ENCODE assay signal across 1 cellular context in the genomic region with DNA sequence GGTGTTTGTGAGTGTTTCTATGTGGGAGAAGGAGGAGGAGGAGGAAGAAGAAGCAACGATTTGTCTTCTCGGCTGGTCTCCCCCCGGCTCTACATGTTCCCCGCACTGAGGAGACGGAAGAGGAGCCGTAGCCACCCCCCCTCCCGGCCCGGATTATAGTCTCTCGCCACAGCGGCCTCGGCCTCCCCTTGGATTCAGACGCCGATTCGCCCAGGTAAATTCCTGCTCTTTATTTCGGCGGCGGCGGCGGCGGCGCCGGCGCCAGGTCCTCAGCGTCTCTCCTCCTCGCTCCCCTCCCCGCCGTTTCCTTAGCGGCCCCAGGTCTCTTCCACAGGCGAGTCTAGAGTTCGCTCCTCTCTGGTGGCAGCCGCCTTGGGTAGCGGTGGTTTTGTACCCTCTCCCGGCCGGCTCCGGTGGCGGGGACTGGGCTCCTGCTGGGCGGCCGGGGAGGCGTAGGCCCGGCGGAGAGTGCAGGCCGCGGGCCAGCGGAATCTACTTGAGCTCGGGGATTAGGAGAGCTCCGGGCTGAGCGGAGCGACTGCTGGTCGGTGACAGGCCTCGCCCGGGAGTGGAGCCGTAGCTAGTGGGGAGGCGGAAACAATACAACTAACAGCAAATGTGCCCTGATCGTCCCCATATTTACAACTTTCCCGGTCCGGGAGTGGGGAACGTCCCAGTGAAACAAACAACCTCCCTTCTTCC.
TF ChIP-seq lines count a peak whose summit lies in the region.

No MANE protein-coding gene starts in this region.

TF ChIP-seq in HepG2, 621 proteins besides CTCF, POLR2A, EP300 and RAD21 (continued from another document):
- TF ChIP-seq RXRA (CRISPR knock-in tag; IDR thresholded peaks at IDR 0.05) (no peak), GMEB2 (CRISPR knock-in tag; IDR thresholded peaks at IDR 0.05; ENCODE audit: low read depth) (no peak), FOXJ3 (CRISPR knock-in tag; IDR thresholded peaks at IDR 0.05; ENCODE audit: borderline replicate concordance) (no peak), POGZ (CRISPR knock-in tag; IDR thresholded peaks at IDR 0.05) (no peak), ZNF615 (CRISPR knock-in tag; IDR thresholded peaks at IDR 0.05; ENCODE audit: borderline replicate concordance) (no peak), HOXD1 (CRISPR knock-in tag; IDR thresholded peaks at IDR 0.05) (no peak), MXD4 (CRISPR knock-in tag; IDR thresholded peaks at IDR 0.05) (no peak), ZNF678 (CRISPR knock-in tag; IDR thresholded peaks at IDR 0.05) (no peak), FOXK1 (CRISPR knock-in tag; IDR thresholded peaks at IDR 0.05; ENCODE audit: borderline replicate concordance, low read depth) (0 out of 2 replicates have a peak, but pooled peaks have one; percentile 15), ZNF841 (CRISPR knock-in tag; IDR thresholded peaks at IDR 0.05; ENCODE audit: borderline replicate concordance) (no peak), SRSF4 (IDR thresholded peaks at IDR 0.05; ENCODE audit: low read depth, low read length, poor library complexity, severe bottlenecking) (no peak), EED (CRISPR knock-in tag; IDR thresholded peaks at IDR 0.05) (no peak), ZNF276 (CRISPR knock-in tag; IDR thresholded peaks at IDR 0.05; ENCODE audit: low read depth) (no peak), ZNF44 (CRISPR knock-in tag; IDR thresholded peaks at IDR 0.05) (no peak), MEIS2 (CRISPR knock-in tag; IDR thresholded peaks at IDR 0.05) (no peak; the same call in 1 of the 2 replicates), SAP130 (CRISPR knock-in tag; IDR thresholded peaks at IDR 0.05; ENCODE audit: low read depth) (no peak), JUNB (CRISPR knock-in tag; IDR thresholded peaks at IDR 0.05; ENCODE audit: borderline replicate concordance) (no peak), SNAI1 (CRISPR knock-in tag; IDR thresholded peaks at IDR 0.05; ENCODE audit: borderline replicate concordance) (no peak; the same call in 1 of the 2 replicates), ZNF720 (CRISPR knock-in tag; IDR thresholded peaks at IDR 0.05) (no peak), ZNF605 (CRISPR knock-in tag; IDR thresholded peaks at IDR 0.05) (peak; percentile 39; the same call in 1 of the 2 replicates), HMGA1 (CRISPR knock-in tag; conservative IDR thresholded peaks at IDR 0.05) (no peak), NFKBIZ (CRISPR knock-in tag; IDR thresholded peaks at IDR 0.05) (no peak), FLYWCH1 (CRISPR knock-in tag; IDR thresholded peaks at IDR 0.05) (no peak), IKZF5 (CRISPR knock-in tag; IDR thresholded peaks at IDR 0.05) (no peak)
- TF ChIP-seq, protein P1, sequence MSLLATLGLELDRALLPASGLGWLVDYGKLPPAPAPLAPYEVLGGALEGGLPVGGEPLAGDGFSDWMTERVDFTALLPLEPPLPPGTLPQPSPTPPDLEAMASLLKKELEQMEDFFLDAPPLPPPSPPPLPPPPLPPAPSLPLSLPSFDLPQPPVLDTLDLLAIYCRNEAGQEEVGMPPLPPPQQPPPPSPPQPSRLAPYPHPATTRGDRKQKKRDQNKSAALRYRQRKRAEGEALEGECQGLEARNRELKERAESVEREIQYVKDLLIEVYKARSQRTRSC (CRISPR knock-in tag; IDR thresholded peaks at IDR 0.05; ENCODE audit: low read depth) = no peak
- TF ChIP-seq, protein P2, sequence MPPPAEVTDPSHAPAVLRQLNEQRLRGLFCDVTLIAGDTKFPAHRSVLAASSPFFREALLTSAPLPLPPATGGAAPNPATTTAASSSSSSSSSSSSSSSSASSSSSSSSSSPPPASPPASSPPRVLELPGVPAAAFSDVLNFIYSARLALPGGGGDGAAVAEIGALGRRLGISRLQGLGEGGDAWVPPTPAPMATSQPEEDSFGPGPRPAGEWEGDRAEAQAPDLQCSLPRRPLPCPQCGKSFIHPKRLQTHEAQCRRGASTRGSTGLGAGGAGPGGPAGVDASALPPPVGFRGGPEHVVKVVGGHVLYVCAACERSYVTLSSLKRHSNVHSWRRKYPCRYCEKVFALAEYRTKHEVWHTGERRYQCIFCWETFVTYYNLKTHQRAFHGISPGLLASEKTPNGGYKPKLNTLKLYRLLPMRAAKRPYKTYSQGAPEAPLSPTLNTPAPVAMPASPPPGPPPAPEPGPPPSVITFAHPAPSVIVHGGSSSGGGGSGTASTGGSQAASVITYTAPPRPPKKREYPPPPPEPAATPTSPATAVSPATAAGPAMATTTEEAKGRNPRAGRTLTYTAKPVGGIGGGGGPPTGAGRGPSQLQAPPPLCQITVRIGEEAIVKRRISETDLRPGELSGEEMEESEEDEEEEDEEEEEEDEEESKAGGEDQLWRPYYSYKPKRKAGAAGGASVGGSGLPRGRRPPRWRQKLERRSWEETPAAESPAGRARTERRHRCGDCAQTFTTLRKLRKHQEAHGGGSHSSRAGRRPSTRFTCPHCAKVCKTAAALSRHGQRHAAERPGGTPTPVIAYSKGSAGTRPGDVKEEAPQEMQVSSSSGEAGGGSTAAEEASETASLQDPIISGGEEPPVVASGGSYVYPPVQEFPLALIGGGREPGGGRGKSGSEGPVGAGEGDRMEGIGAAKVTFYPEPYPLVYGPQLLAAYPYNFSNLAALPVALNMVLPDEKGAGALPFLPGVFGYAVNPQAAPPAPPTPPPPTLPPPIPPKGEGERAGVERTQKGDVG (CRISPR knock-in tag; IDR thresholded peaks at IDR 0.05; ENCODE audit: borderline replicate concordance) = no peak
- TF ChIP-seq, protein P3, sequence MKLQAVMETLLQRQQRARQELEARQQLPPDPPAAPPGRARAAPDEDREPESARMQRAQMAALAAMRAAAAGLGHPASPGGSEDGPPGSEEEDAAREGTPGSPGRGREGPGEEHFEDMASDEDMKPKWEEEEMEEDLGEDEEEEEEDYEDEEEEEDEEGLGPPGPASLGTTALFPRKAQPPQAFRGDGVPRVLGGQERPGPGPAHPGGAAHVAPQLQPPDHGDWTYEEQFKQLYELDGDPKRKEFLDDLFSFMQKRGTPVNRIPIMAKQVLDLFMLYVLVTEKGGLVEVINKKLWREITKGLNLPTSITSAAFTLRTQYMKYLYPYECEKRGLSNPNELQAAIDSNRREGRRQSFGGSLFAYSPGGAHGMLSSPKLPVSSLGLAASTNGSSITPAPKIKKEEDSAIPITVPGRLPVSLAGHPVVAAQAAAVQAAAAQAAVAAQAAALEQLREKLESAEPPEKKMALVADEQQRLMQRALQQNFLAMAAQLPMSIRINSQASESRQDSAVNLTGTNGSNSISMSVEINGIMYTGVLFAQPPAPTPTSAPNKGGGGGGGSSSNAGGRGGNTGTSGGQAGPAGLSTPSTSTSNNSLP (IDR thresholded peaks at IDR 0.05; ENCODE audit: low read depth, low read length) = no peak
- TF ChIP-seq, protein P4, sequence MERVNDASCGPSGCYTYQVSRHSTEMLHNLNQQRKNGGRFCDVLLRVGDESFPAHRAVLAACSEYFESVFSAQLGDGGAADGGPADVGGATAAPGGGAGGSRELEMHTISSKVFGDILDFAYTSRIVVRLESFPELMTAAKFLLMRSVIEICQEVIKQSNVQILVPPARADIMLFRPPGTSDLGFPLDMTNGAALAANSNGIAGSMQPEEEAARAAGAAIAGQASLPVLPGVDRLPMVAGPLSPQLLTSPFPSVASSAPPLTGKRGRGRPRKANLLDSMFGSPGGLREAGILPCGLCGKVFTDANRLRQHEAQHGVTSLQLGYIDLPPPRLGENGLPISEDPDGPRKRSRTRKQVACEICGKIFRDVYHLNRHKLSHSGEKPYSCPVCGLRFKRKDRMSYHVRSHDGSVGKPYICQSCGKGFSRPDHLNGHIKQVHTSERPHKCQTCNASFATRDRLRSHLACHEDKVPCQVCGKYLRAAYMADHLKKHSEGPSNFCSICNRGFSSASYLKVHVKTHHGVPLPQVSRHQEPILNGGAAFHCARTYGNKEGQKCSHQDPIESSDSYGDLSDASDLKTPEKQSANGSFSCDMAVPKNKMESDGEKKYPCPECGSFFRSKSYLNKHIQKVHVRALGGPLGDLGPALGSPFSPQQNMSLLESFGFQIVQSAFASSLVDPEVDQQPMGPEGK (CRISPR knock-in tag; IDR thresholded peaks at IDR 0.05) = no peak
- TF ChIP-seq, protein P5, sequence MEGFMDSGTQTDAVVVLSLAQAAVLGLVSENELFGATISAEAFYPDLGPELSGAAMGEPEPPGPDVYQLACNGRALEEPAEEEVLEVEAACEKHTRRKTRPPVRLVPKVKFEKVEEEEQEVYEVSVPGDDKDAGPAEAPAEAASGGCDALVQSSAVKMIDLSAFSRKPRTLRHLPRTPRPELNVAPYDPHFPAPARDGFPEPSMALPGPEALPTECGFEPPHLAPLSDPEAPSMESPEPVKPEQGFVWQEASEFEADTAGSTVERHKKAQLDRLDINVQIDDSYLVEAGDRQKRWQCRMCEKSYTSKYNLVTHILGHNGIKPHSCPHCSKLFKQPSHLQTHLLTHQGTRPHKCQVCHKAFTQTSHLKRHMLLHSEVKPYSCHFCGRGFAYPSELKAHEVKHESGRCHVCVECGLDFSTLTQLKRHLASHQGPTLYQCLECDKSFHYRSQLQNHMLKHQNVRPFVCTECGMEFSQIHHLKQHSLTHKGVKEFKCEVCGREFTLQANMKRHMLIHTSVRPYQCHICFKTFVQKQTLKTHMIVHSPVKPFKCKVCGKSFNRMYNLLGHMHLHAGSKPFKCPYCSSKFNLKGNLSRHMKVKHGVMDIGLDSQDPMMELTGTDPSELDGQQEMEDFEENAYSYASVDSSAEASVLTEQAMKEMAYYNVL (CRISPR knock-in tag; IDR thresholded peaks at IDR 0.05; ENCODE audit: borderline replicate concordance) = peak; percentile 19; the same call in 1 of the 2 replicates
